1 cellular context compared by ENCODE assay signal in the genomic region with DNA sequence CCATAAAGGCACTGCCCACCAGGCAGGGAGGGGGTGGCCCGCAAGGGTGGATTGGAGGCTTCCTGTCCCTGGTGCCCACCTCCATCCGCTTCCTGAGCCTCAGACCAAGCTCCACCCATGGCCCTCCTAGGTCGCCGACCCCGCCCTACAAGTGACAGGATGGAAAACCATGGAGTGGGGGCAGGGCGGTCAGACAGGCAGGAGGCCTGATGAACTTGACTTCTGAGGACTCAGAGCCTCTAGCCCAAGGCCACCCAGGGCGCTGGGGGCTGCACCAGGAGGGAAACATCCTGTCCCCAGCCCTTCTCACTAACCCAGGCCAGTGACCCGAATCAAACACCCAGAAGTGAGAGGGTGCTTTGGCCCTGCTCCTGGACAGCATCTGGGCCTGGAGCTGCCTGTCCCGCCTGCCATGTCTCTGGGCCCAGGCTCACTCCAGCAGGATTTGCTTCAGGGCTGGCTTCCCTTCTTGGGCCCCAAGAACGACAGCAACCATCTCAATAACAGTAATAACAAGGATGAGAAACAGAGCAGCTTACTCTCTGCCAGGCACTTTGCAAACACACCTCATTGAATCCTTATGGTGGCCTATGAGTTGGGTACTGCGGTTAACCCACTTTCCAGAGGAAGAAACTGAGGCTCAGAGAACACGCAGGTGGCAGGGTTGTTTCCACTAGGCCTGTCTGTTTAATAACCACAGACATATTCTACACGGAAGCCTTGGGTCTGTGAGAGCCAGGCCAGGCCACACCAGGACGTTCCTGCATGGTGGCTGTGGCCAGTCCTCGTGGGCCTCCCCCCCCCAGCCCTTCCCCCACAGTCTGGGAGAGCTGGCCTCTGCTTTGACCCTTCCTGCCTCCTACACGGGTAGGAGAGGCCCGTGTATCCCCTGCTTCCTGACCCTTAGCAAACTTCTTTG.
TF ChIP-seq lines count a peak whose summit lies in the region.

No MANE protein-coding gene starts in this region.

TF ChIP-seq in HepG2, 621 proteins besides CTCF, POLR2A, EP300 and RAD21 (continued from another document and continues in another):
- TF ChIP-seq, protein P1, sequence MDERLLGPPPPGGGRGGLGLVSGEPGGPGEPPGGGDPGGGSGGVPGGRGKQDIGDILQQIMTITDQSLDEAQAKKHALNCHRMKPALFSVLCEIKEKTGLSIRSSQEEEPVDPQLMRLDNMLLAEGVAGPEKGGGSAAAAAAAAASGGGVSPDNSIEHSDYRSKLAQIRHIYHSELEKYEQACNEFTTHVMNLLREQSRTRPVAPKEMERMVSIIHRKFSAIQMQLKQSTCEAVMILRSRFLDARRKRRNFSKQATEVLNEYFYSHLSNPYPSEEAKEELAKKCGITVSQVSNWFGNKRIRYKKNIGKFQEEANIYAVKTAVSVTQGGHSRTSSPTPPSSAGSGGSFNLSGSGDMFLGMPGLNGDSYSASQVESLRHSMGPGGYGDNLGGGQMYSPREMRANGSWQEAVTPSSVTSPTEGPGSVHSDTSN (CRISPR knock-in tag; IDR thresholded peaks at IDR 0.05): peak; percentile 42; the same call in 1 of the 2 replicates
- TF ChIP-seq TGIF2 (CRISPR knock-in tag; IDR thresholded peaks at IDR 0.05): peak; percentile 66; the same call in 1 of the 2 replicates
- TF ChIP-seq ZBTB3 (CRISPR knock-in tag; IDR thresholded peaks at IDR 0.05; ENCODE audit: borderline replicate concordance, low read depth): no peak
- no peak for TF ChIP-seq ZNF354B (CRISPR knock-in tag; IDR thresholded peaks at IDR 0.05)
- no peak for TF ChIP-seq TBX3 (IDR thresholded peaks at IDR 0.05; ENCODE audit: borderline replicate concordance)
- TF ChIP-seq ZNF343 (CRISPR knock-in tag; IDR thresholded peaks at IDR 0.05): no peak
- TF ChIP-seq ZNF670 (CRISPR knock-in tag; IDR thresholded peaks at IDR 0.05; ENCODE audit: borderline replicate concordance): no peak
- peak; percentile 78 for TF ChIP-seq IRF2 (CRISPR knock-in tag; IDR thresholded peaks at IDR 0.05)
- no peak for TF ChIP-seq ZNF430 (CRISPR knock-in tag; IDR thresholded peaks at IDR 0.05)
- 0 out of 2 replicates have a peak, but pooled peaks have one; percentile 37 for TF ChIP-seq ZNF543 (CRISPR knock-in tag; IDR thresholded peaks at IDR 0.05)
- no peak; the same call in 1 of the 2 replicates for TF ChIP-seq ZNF317 (CRISPR knock-in tag; IDR thresholded peaks at IDR 0.05)
- TF ChIP-seq GATAD2A (CRISPR knock-in tag; IDR thresholded peaks at IDR 0.05): peak; percentile 82
- TF ChIP-seq ZNF282 (IDR thresholded peaks at IDR 0.05; ENCODE audit: partially characterized antibody): no peak
- TF ChIP-seq, protein P2, sequence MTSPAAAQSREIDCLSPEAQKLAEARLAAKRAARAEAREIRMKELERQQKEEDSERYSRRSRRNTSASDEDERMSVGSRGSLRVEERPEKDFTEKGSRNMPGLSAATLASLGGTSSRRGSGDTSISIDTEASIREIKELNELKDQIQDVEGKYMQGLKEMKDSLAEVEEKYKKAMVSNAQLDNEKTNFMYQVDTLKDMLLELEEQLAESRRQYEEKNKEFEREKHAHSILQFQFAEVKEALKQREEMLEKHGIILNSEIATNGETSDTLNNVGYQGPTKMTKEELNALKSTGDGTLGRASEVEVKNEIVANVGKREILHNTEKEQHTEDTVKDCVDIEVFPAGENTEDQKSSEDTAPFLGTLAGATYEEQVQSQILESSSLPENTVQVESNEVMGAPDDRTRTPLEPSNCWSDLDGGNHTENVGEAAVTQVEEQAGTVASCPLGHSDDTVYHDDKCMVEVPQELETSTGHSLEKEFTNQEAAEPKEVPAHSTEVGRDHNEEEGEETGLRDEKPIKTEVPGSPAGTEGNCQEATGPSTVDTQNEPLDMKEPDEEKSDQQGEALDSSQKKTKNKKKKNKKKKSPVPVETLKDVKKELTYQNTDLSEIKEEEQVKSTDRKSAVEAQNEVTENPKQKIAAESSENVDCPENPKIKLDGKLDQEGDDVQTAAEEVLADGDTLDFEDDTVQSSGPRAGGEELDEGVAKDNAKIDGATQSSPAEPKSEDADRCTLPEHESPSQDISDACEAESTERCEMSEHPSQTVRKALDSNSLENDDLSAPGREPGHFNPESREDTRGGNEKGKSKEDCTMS (CRISPR knock-in tag; conservative IDR thresholded peaks at IDR 0.05): no peak
- peak; percentile 17 for TF ChIP-seq ZEB1 (IDR thresholded peaks at IDR 0.05; ENCODE audit: insufficient replicate concordance, low read depth)
- no peak for TF ChIP-seq ZNF782 (CRISPR knock-in tag; IDR thresholded peaks at IDR 0.05; ENCODE audit: borderline replicate concordance)
- no peak for TF ChIP-seq ZFP36 (IDR thresholded peaks at IDR 0.05; ENCODE audit: borderline replicate concordance, low read depth, low read length, partially characterized antibody)
- TF ChIP-seq, protein P3, sequence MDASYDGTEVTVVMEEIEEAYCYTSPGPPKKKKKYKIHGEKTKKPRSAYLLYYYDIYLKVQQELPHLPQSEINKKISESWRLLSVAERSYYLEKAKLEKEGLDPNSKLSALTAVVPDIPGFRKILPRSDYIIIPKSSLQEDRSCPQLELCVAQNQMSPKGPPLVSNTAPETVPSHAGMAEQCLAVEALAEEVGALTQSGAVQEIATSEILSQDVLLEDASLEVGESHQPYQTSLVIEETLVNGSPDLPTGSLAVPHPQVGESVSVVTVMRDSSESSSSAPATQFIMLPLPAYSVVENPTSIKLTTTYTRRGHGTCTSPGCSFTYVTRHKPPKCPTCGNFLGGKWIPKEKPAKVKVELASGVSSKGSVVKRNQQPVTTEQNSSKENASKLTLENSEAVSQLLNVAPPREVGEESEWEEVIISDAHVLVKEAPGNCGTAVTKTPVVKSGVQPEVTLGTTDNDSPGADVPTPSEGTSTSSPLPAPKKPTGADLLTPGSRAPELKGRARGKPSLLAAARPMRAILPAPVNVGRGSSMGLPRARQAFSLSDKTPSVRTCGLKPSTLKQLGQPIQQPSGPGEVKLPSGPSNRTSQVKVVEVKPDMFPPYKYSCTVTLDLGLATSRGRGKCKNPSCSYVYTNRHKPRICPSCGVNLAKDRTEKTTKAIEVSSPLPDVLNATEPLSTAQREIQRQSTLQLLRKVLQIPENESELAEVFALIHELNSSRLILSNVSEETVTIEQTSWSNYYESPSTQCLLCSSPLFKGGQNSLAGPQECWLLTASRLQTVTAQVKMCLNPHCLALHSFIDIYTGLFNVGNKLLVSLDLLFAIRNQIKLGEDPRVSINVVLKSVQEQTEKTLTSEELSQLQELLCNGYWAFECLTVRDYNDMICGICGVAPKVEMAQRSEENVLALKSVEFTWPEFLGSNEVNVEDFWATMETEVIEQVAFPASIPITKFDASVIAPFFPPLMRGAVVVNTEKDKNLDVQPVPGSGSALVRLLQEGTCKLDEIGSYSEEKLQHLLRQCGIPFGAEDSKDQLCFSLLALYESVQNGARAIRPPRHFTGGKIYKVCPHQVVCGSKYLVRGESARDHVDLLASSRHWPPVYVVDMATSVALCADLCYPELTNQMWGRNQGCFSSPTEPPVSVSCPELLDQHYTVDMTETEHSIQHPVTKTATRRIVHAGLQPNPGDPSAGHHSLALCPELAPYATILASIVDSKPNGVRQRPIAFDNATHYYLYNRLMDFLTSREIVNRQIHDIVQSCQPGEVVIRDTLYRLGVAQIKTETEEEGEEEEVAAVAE (CRISPR knock-in tag; IDR thresholded peaks at IDR 0.05; ENCODE audit: borderline replicate concordance): no peak
- 0 out of 2 replicates have a peak, but pooled peaks have one; percentile 40 for TF ChIP-seq ZIK1 (CRISPR knock-in tag; IDR thresholded peaks at IDR 0.05; ENCODE audit: borderline replicate concordance, low read depth)
- no peak for TF ChIP-seq TEAD2 (CRISPR knock-in tag; IDR thresholded peaks at IDR 0.05)
- TF ChIP-seq ZMYM3 (CRISPR knock-in tag; IDR thresholded peaks at IDR 0.05): peak; percentile 38; the same call in 1 of the 2 replicates
- no peak for TF ChIP-seq ZNF75D (CRISPR knock-in tag; IDR thresholded peaks at IDR 0.05; ENCODE audit: borderline replicate concordance)
- TF ChIP-seq NCOA2 (CRISPR knock-in tag; IDR thresholded peaks at IDR 0.05): peak; percentile 73; the same call in 1 of the 2 replicates
- TF ChIP-seq, protein P4, sequence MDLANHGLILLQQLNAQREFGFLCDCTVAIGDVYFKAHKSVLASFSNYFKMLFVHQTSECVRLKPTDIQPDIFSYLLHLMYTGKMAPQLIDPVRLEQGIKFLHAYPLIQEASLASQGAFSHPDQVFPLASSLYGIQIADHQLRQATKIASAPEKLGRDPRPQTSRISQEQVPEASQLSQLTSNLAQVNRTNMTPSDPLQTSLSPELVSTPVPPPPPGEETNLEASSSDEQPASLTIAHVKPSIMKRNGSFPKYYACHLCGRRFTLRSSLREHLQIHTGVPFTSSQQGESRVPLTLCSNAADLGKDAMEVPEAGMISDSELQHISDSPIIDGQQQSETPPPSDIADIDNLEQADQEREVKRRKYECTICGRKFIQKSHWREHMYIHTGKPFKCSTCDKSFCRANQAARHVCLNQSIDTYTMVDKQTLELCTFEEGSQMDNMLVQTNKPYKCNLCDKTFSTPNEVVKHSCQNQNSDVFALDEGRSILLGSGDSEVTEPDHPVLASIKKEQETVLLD (CRISPR knock-in tag; IDR thresholded peaks at IDR 0.05; ENCODE audit: low read depth): no peak
- TF ChIP-seq GZF1 (CRISPR knock-in tag; IDR thresholded peaks at IDR 0.05): no peak
- TF ChIP-seq NR2C2 (CRISPR knock-in tag; IDR thresholded peaks at IDR 0.05; ENCODE audit: borderline replicate concordance): no peak
- 0 out of 2 replicates have a peak, but pooled peaks have one; percentile 26 for TF ChIP-seq MZF1 (CRISPR knock-in tag; IDR thresholded peaks at IDR 0.05; ENCODE audit: borderline replicate concordance)
- no peak for TF ChIP-seq HNRNPK (IDR thresholded peaks at IDR 0.05; ENCODE audit: low read depth, low read length, poor library complexity, severe bottlenecking)
- no peak for TF ChIP-seq HDAC6 (IDR thresholded peaks at IDR 0.05; ENCODE audit: low read depth, low read length)
- TF ChIP-seq, protein P5, sequence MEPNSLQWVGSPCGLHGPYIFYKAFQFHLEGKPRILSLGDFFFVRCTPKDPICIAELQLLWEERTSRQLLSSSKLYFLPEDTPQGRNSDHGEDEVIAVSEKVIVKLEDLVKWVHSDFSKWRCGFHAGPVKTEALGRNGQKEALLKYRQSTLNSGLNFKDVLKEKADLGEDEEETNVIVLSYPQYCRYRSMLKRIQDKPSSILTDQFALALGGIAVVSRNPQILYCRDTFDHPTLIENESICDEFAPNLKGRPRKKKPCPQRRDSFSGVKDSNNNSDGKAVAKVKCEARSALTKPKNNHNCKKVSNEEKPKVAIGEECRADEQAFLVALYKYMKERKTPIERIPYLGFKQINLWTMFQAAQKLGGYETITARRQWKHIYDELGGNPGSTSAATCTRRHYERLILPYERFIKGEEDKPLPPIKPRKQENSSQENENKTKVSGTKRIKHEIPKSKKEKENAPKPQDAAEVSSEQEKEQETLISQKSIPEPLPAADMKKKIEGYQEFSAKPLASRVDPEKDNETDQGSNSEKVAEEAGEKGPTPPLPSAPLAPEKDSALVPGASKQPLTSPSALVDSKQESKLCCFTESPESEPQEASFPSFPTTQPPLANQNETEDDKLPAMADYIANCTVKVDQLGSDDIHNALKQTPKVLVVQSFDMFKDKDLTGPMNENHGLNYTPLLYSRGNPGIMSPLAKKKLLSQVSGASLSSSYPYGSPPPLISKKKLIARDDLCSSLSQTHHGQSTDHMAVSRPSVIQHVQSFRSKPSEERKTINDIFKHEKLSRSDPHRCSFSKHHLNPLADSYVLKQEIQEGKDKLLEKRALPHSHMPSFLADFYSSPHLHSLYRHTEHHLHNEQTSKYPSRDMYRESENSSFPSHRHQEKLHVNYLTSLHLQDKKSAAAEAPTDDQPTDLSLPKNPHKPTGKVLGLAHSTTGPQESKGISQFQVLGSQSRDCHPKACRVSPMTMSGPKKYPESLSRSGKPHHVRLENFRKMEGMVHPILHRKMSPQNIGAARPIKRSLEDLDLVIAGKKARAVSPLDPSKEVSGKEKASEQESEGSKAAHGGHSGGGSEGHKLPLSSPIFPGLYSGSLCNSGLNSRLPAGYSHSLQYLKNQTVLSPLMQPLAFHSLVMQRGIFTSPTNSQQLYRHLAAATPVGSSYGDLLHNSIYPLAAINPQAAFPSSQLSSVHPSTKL (CRISPR knock-in tag; IDR thresholded peaks at IDR 0.05): peak; percentile 88
- TF ChIP-seq, protein P6, sequence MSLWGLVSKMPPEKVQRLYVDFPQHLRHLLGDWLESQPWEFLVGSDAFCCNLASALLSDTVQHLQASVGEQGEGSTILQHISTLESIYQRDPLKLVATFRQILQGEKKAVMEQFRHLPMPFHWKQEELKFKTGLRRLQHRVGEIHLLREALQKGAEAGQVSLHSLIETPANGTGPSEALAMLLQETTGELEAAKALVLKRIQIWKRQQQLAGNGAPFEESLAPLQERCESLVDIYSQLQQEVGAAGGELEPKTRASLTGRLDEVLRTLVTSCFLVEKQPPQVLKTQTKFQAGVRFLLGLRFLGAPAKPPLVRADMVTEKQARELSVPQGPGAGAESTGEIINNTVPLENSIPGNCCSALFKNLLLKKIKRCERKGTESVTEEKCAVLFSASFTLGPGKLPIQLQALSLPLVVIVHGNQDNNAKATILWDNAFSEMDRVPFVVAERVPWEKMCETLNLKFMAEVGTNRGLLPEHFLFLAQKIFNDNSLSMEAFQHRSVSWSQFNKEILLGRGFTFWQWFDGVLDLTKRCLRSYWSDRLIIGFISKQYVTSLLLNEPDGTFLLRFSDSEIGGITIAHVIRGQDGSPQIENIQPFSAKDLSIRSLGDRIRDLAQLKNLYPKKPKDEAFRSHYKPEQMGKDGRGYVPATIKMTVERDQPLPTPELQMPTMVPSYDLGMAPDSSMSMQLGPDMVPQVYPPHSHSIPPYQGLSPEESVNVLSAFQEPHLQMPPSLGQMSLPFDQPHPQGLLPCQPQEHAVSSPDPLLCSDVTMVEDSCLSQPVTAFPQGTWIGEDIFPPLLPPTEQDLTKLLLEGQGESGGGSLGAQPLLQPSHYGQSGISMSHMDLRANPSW (CRISPR knock-in tag; IDR thresholded peaks at IDR 0.05; ENCODE audit: borderline replicate concordance): no peak; the same call in 1 of the 2 replicates
- 0 out of 2 replicates have a peak, but pooled peaks have one; percentile 36 for TF ChIP-seq ZNF777 (CRISPR knock-in tag; IDR thresholded peaks at IDR 0.05)
- TF ChIP-seq, protein P7, sequence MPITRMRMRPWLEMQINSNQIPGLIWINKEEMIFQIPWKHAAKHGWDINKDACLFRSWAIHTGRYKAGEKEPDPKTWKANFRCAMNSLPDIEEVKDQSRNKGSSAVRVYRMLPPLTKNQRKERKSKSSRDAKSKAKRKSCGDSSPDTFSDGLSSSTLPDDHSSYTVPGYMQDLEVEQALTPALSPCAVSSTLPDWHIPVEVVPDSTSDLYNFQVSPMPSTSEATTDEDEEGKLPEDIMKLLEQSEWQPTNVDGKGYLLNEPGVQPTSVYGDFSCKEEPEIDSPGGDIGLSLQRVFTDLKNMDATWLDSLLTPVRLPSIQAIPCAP (CRISPR knock-in tag; IDR thresholded peaks at IDR 0.05; ENCODE audit: low read depth): no peak
- no peak for TF ChIP-seq ZFP90 (CRISPR knock-in tag; IDR thresholded peaks at IDR 0.05; ENCODE audit: borderline replicate concordance)
- TF ChIP-seq, protein P8, sequence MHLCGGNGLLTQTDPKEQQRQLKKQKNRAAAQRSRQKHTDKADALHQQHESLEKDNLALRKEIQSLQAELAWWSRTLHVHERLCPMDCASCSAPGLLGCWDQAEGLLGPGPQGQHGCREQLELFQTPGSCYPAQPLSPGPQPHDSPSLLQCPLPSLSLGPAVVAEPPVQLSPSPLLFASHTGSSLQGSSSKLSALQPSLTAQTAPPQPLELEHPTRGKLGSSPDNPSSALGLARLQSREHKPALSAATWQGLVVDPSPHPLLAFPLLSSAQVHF (CRISPR knock-in tag; IDR thresholded peaks at IDR 0.05): no peak
- TF ChIP-seq ZNF207 (IDR thresholded peaks at IDR 0.05; ENCODE audit: borderline replicate concordance): no peak
- no peak for TF ChIP-seq TOE1 (CRISPR knock-in tag; IDR thresholded peaks at IDR 0.05)
- no peak for TF ChIP-seq ZMYM4 (CRISPR knock-in tag; IDR thresholded peaks at IDR 0.05)
